In genomic region chr7:123948122-123948521, GRCh38 we compare ENCODE assay signal across 1 cellular context.
TF ChIP-seq lines count a peak whose summit lies in the region.

No MANE protein-coding gene starts in this region.

TF ChIP-seq in WTC11, 78 proteins besides CTCF, POLR2A, EP300 and RAD21 (continued from another document):
- no peak for TF ChIP-seq PRDM15 (CRISPR knock-in tag; IDR thresholded peaks at IDR 0.05)
